Comparison of ENCODE assay signal across 23 cellular contexts in the genomic region with DNA sequence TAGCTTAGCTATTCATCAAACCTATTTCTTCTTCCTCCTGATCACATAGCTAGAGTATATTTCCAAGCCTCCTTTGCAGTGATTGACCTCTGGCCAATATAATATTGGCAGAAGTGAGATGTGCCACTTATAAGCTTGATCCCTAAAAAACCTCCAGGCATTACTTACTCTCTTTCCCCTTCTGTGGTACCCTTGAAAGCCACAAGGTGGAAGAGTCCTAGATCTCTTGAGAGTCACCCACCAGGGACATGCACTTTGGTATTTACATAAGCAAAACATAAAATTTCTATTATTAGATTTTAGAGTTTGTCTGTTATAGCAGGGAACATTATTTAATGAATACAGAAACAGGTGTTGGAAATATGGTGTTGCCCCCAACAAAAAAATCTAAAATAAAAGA.
DNase-seq lines count a peak whose midpoint lies in the region; ATAC-seq, FAIRE-seq and TF ChIP-seq lines count a peak whose summit lies in the region.
"Had no signal": no experiment of that assay in that cellular context is flagged by ENCODE, and none has a peak within 500 bp of the region (broad histone marks: within the 10 kb centered on the region; RNA-seq: fewer than 3 reads in every experiment).

No MANE protein-coding gene starts in this region.

- H3K4me2 ChIP-seq in Karpas-422 (ENCODE audit: low read depth, low read length, poor library complexity, severe bottlenecking) (no peak overlapping the region), H1 (ENCODE audit: insufficient read depth in 1 of 2, low read depth in 2 of 2, low read length in 2 of 2) (no peak overlapping the region)
- H3K4me2 ChIP-seq: BLaER1 treated with 17β-estradiol and CSF1 and Interleukin-3, amounts not matched to agents 10 nM and 100 nM had no signal

- no peak overlapping the region for H2BK15ac ChIP-seq in H1 (ENCODE audit: low read length)

- no peak overlapping the region for H3K27ac Mint-ChIP-seq in progenitor cell of endocrine pancreas
- H3K27ac Mint-ChIP-seq in activated T-cell treated with anti-CD3 and anti-CD28 coated beads, Interleukin-2, amount 50 U/mL, for 24 hours: no peak overlapping the region
- H3K27ac Mint-ChIP-seq: activated naive CD8-positive, alpha-beta T cell treated with anti-CD3 and anti-CD28 coated beads for 36 hours; activated T-helper 17 cell treated with anti-CD3 and anti-CD28 coated beads, Interleukin-2, amount 50 U/mL, for 72 hours; immature natural killer cell had no signal

- H3K23me2 ChIP-seq in H1 (ENCODE audit: low read depth, low read length): no peaks in the 10 kb centered on the region

- POLR2A ChIA-PET in H1 (lab: Charles Lee; ENCODE audit: partially characterized antibody): no interaction called here

- H2BK5ac ChIP-seq in H1 (ENCODE audit: low read depth, low read length): no peak overlapping the region

- no peaks in the 10 kb centered on the region for H3K9me2 ChIP-seq in Karpas-422 (replicated peaks; ENCODE audit: insufficient read depth, low read length)

- no peaks in the 10 kb centered on the region for H3K79me1 ChIP-seq in H1 (ENCODE audit: low read depth, low read length)

- DNase-seq in DMS53 (lab: John Stamatoyannopoulos, UW): peak; percentile 4
- DNase-seq in DMS53 treated with DMSO at 0.1 percent for 48 hours (lab: John Stamatoyannopoulos, UW; ENCODE audit: unreplicated experiment): no peak
- peak; percentile 46 for DNase-seq in Karpas-422
- DNase-seq in H1 (ENCODE audit: low read depth in 1 of 2, low spot score in 2 of 2): no peak
- no peak for DNase-seq in progenitor cell of endocrine pancreas (ENCODE audit: low spot score, unreplicated experiment)
- DNase-seq in activated T-cell treated with anti-CD3 and anti-CD28 coated beads, Interleukin-2, amount 50 U/mL, for 24 hours: no peak
- DNase-seq in G401 (ENCODE audit: low spot score): no peak
- DNase-seq: 8988T; activated CD4-positive, alpha-beta T cell treated with anti-CD3 and anti-CD28 coated beads for 48 hours; activated naive CD8-positive, alpha-beta T cell treated with anti-CD3 and anti-CD28 coated beads for 36 hours; colonic mucosa; heart right ventricle; immature natural killer cell; NCI-H1417 treated with DMSO at 0.1 percent for 48 hours; Right ventricle myocardium superior; stimulated activated CD4-positive, alpha-beta T cell treated with anti-CD3 and anti-CD28 coated beads, Interleukin-12 subunit alpha, Interleukin-12 subunit beta, amount 100 ng/mL, for 4 hours; upper lobe of left lung had no signal

- no peak overlapping the region for H4K8ac ChIP-seq in H1 (ENCODE audit: extremely low read depth, insufficient read depth, low read length)

- H3K27me3 Mint-ChIP-seq in progenitor cell of endocrine pancreas: no peaks in the 10 kb centered on the region
- no peaks in the 10 kb centered on the region for H3K27me3 Mint-ChIP-seq in activated T-cell treated with anti-CD3 and anti-CD28 coated beads, Interleukin-2, amount 50 U/mL, for 24 hours
- H3K27me3 Mint-ChIP-seq: activated naive CD8-positive, alpha-beta T cell treated with anti-CD3 and anti-CD28 coated beads for 36 hours; activated T-helper 17 cell treated with anti-CD3 and anti-CD28 coated beads, Interleukin-2, amount 50 U/mL, for 72 hours had no signal

- TF ChIP-seq POLR2A in H1 (IDR thresholded peaks at IDR 0.05; ENCODE audit: control extremely low read depth in 1 of 2, low read depth in 2 of 2, low read length in 2 of 2): no peak

- no peak overlapping the region for H3K4ac ChIP-seq in H1 (replicated peaks; ENCODE audit: insufficient read length, low read depth, low read length)

- no peak overlapping the region for H3K56ac ChIP-seq in H1 (replicated peaks; ENCODE audit: insufficient read length, low read depth, low read length)

- H3K4me1 Mint-ChIP-seq in progenitor cell of endocrine pancreas (ENCODE audit: low read depth): peaks cover 14% of the 10 kb centered on the region
- no peaks in the 10 kb centered on the region for H3K4me1 Mint-ChIP-seq in activated T-cell treated with anti-CD3 and anti-CD28 coated beads, Interleukin-2, amount 50 U/mL, for 24 hours (ENCODE audit: low read depth)
- H3K4me1 Mint-ChIP-seq: activated naive CD8-positive, alpha-beta T cell treated with anti-CD3 and anti-CD28 coated beads for 36 hours; activated T-helper 17 cell treated with anti-CD3 and anti-CD28 coated beads, Interleukin-2, amount 50 U/mL, for 72 hours had no signal

- TF ChIP-seq CTCF in H1 (IDR thresholded peaks at IDR 0.05; ENCODE audit: control extremely low read depth in 1 of 3, insufficient read depth in 1 of 3, low read depth in 1 of 3, low read length in 3 of 3) (peak in 2 of 3 experiments; percentile 15 to 40; a peak in 3 of 4 replicates), progenitor cell of endocrine pancreas (IDR thresholded peaks at IDR 0.05; ENCODE audit: unreplicated experiment) (peak; percentile 30)

- FAIRE-seq in H1 (lab: Jason Lieb, UNC): peak; percentile 13
- FAIRE-seq: endometrium, TTC549 had no signal

- no peak for TF ChIP-seq EP300 in H1 (IDR thresholded peaks at IDR 0.05; ENCODE audit: borderline replicate concordance in 1 of 2, low read depth in 2 of 2, low read length in 2 of 2)

- no peak overlapping the region for H2BK12ac ChIP-seq in H1 (ENCODE audit: low read depth, low read length)

- peak; percentile 32 to 35; a peak in 3 of 4 replicates for TF ChIP-seq RAD21 in H1 (IDR thresholded peaks at IDR 0.05 in 1 of 2, conservative IDR thresholded peaks at IDR 0.05 in 1 of 2; ENCODE audit: low read depth in 2 of 2, low read length in 2 of 2)

- H2AK5ac ChIP-seq in H1 (ENCODE audit: low read depth, low read length): no peak overlapping the region

- H3K27ac ChIP-seq in Karpas-422 (ENCODE audit: low read length) (no peak overlapping the region), H1 (ENCODE audit: low read depth, low read length) (no peak overlapping the region)
- H3K27ac ChIP-seq: BLaER1 treated with 17β-estradiol and CSF1 and Interleukin-3, amounts not matched to agents 10 nM and 100 nM; colonic mucosa; heart right ventricle; neutrophil; upper lobe of left lung had no signal

- no peak for ATAC-seq in HG03159 (IDR thresholded peaks at IDR 0.05; ENCODE audit: unreplicated experiment)
- ATAC-seq: activated T-helper 17 cell treated with anti-CD3 and anti-CD28 coated beads, Interleukin-2, amount 50 U/mL, for 72 hours; heart right ventricle had no signal

- no peak overlapping the region for H4K91ac ChIP-seq in H1 (replicated peaks; ENCODE audit: insufficient read length, low read length)

- H4K5ac ChIP-seq in H1 (ENCODE audit: insufficient read length, low read depth, low read length): no peak overlapping the region

- H4K20me1 ChIP-seq in Karpas-422 (ENCODE audit: insufficient read depth, low read depth, low read length): no peaks in the 10 kb centered on the region
- no peaks in the 10 kb centered on the region for H4K20me1 ChIP-seq in H1 (replicated peaks in 1 of 2; ENCODE audit: control insufficient read depth in 1 of 2, insufficient read depth in 2 of 2, low read length in 2 of 2)
- H4K20me1 ChIP-seq: BLaER1 treated with 17β-estradiol and CSF1 and Interleukin-3, amounts not matched to agents 10 nM and 100 nM had no signal

- H2AFZ ChIP-seq in Karpas-422 (ENCODE audit: low read length) (no peak overlapping the region), H1 (ENCODE audit: low read length) (no peak overlapping the region)

- H3K4me3 Mint-ChIP-seq in progenitor cell of endocrine pancreas (ENCODE audit: low read depth): no peak overlapping the region
- H3K4me3 Mint-ChIP-seq in activated T-cell treated with anti-CD3 and anti-CD28 coated beads, Interleukin-2, amount 50 U/mL, for 24 hours: no peak overlapping the region
- H3K4me3 Mint-ChIP-seq: activated naive CD8-positive, alpha-beta T cell treated with anti-CD3 and anti-CD28 coated beads for 36 hours; activated T-helper 17 cell treated with anti-CD3 and anti-CD28 coated beads, Interleukin-2, amount 50 U/mL, for 72 hours; immature natural killer cell had no signal

- H3K18ac ChIP-seq in H1 (ENCODE audit: extremely low read depth, low read length): no peak overlapping the region

- H3K79me2 ChIP-seq in Karpas-422 (ENCODE audit: low read length) (no peaks in the 10 kb centered on the region), H1 (ENCODE audit: control insufficient read depth in 1 of 2, insufficient read depth in 2 of 2, low read length in 2 of 2) (no peaks in the 10 kb centered on the region)

- no peaks in the 10 kb centered on the region for H3K9me3 Mint-ChIP-seq in progenitor cell of endocrine pancreas (ENCODE audit: low read depth)
- H3K9me3 Mint-ChIP-seq in activated T-cell treated with anti-CD3 and anti-CD28 coated beads, Interleukin-2, amount 50 U/mL, for 24 hours: no peaks in the 10 kb centered on the region
- H3K9me3 Mint-ChIP-seq: activated naive CD8-positive, alpha-beta T cell treated with anti-CD3 and anti-CD28 coated beads for 36 hours; activated T-helper 17 cell treated with anti-CD3 and anti-CD28 coated beads, Interleukin-2, amount 50 U/mL, for 72 hours; immature natural killer cell had no signal

- no peak overlapping the region for H3K14ac ChIP-seq in H1 (ENCODE audit: insufficient read length)

- H3K23ac ChIP-seq in H1 (ENCODE audit: insufficient read length): no peak overlapping the region

- no peaks in the 10 kb centered on the region for H3K27me3 ChIP-seq in Karpas-422 (ENCODE audit: low read length)
- H3K27me3 ChIP-seq in H1 (replicated peaks in 1 of 4; ENCODE audit: control insufficient read depth in 3 of 4, extremely low read depth in 1 of 4, insufficient read depth in 3 of 4, low read length in 3 of 4): no peaks in the 10 kb centered on the region
- H3K27me3 ChIP-seq: BLaER1 treated with 17β-estradiol and CSF1 and Interleukin-3, amounts not matched to agents 10 nM and 100 nM; colonic mucosa; heart right ventricle; neutrophil; upper lobe of left lung had no signal

- no peaks in the 10 kb centered on the region for H3K36me3 ChIP-seq in Karpas-422 (ENCODE audit: insufficient read depth, low read length)
- H3K36me3 ChIP-seq in H1 (ENCODE audit: control insufficient read depth in 2 of 4, insufficient read depth in 4 of 4, low read length in 3 of 4): peaks cover 0 to 6% (median 0%) of the 10 kb centered on the region in 4 experiments; a peak in 2 of 8 replicates
- H3K36me3 ChIP-seq: colonic mucosa, neutrophil had no signal

- H3K9ac ChIP-seq in Karpas-422 (ENCODE audit: low read length) (no peak overlapping the region), H1 (replicated peaks in 1 of 4; ENCODE audit: extremely low read depth in 1 of 4, low read depth in 3 of 4, low read length in 3 of 4) (no peak overlapping the region)
- H3K9ac ChIP-seq: BLaER1 treated with 17β-estradiol and CSF1 and Interleukin-3, amounts not matched to agents 10 nM and 100 nM had no signal

- no peaks in the 10 kb centered on the region for H3K4me1 ChIP-seq in Karpas-422 (ENCODE audit: low read length)
- peaks cover 0 to 3% (median under 1%) of the 10 kb centered on the region in 4 experiments; a peak in 2 of 7 replicates for H3K4me1 ChIP-seq in H1 (replicated peaks in 1 of 4; ENCODE audit: control insufficient read depth in 3 of 4, insufficient read depth in 4 of 4, low read length in 3 of 4)
- H3K4me1 ChIP-seq: colonic mucosa, upper lobe of left lung had no signal

- no peak overlapping the region for H3K4me3 ChIP-seq in Karpas-422 (ENCODE audit: low read length)
- H3K4me3 ChIP-seq in H1 (ENCODE audit: extremely low read depth in 1 of 4, insufficient read depth in 2 of 4, low read depth in 3 of 4, low read length in 4 of 4): no peak overlapping the region
- H3K4me3 ChIP-seq: BLaER1 treated with 17β-estradiol and CSF1 and Interleukin-3, amounts not matched to agents 10 nM and 100 nM; colonic mucosa; heart right ventricle; upper lobe of left lung had no signal

- in situ Hi-C loops in G401 (cut with HindIII; ENCODE audit: low sequenced_read_pairs): no loop called here

- peaks cover 21% of the 10 kb centered on the region for H3K36me3 Mint-ChIP-seq in progenitor cell of endocrine pancreas (ENCODE audit: insufficient read depth)
- H3K36me3 Mint-ChIP-seq in activated T-cell treated with anti-CD3 and anti-CD28 coated beads, Interleukin-2, amount 50 U/mL, for 24 hours (ENCODE audit: low read depth): peaks cover 42% of the 10 kb centered on the region

- no peak overlapping the region for H2BK20ac ChIP-seq in H1 (ENCODE audit: low read length)

- CTCF ChIA-PET in H1 (lab: Charles Lee; ENCODE audit: partially characterized antibody): interaction anchor here (0.7 to 3.0 kb wide), 10 partner anchors 11 to 426 kb away, joined by 3 to 28 read pairs (median 5); no protein-coding TSS in a partner anchor

- H2BK120ac ChIP-seq in H1 (replicated peaks; ENCODE audit: low read depth, low read length): no peak overlapping the region

- H3K9me3 ChIP-seq in Karpas-422 (ENCODE audit: low read length): no peaks in the 10 kb centered on the region
- no peaks in the 10 kb centered on the region for H3K9me3 ChIP-seq in H1 (ENCODE audit: insufficient read depth in 2 of 2, low read depth in 1 of 2, low read length in 1 of 2)
- H3K9me3 ChIP-seq: BLaER1 treated with 17β-estradiol and CSF1 and Interleukin-3, amounts not matched to agents 10 nM and 100 nM; colonic mucosa; heart right ventricle; neutrophil; upper lobe of left lung had no signal

Comparison
In these comparisons a context has a peak if more than half of its experiments do, and no peak if none do; other contexts are left out.
1. DNase-seq: peak in DMS53 (single experiment) and Karpas-422 (single experiment); none in DMS53 treated with DMSO at 0.1 percent for 48 hours (single experiment), H1 (0 of 2), progenitor cell of endocrine pancreas (single experiment), activated T-cell treated with anti-CD3 and anti-CD28 coated beads, Interleukin-2, amount 50 U/mL, for 24 hours (single experiment) and G401 (single experiment).